8 cellular contexts compared by ENCODE assay signal in the genomic region with DNA sequence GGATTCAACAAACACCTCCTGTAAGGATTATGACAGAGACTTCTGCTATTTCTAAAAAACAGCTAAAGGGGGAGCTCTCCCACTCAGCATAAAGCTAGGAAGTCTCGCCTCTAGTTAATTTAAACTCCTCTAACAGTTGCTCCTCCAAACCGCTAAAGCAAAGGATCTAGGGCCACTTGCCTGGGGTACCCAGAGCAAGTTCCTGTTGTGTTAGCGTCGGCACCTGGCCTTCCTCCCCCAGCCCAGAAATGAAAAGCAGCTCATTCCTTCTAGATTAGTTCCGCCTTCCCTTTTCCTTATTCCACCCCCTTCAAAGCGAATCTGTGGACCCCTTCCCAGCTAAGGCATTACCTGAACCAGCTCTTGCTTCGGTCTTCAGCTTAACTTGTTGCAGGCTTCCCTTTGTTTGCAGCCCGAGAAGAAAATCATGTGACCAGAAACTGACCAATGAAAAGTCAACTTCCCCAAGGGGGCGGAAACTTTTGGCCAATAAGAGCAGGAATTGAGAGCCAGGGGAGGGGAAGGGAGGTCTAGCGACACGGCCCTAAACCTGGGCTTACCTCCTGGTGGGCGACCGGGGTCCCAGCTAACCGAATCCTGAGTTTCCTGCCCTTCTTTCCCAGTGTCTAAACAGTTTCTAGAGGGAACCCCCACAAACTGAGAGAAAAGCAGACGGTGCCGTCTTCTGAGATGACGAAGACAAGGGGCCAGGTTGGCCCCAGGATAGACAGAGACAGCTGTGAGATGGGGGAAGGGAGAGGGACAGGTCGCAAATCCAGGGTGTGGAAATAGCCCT. TPM values are rescaled to one million over a fixed set of nuclear protein-coding genes. Genes with fewer than 3 reads are reported as not detected.
DNase-seq lines count a peak whose midpoint lies in the region; ATAC-seq and TF ChIP-seq lines count a peak whose summit lies in the region.

A gene with protein sequence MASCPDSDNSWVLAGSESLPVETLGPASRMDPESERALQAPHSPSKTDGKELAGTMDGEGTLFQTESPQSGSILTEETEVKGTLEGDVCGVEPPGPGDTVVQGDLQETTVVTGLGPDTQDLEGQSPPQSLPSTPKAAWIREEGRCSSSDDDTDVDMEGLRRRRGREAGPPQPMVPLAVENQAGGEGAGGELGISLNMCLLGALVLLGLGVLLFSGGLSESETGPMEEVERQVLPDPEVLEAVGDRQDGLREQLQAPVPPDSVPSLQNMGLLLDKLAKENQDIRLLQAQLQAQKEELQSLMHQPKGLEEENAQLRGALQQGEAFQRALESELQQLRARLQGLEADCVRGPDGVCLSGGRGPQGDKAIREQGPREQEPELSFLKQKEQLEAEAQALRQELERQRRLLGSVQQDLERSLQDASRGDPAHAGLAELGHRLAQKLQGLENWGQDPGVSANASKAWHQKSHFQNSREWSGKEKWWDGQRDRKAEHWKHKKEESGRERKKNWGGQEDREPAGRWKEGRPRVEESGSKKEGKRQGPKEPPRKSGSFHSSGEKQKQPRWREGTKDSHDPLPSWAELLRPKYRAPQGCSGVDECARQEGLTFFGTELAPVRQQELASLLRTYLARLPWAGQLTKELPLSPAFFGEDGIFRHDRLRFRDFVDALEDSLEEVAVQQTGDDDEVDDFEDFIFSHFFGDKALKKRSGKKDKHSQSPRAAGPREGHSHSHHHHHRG (minus strand): TSS at position 382 of the 796 bp plus-strand sequence. CDS start 2,378 bp downstream, outside the sequence.

- DNase-seq in GM03348 (ENCODE audit: low spot score) (peak; percentile 95), NCI-H1417 treated with DMSO at 0.1 percent for 48 hours (lab: John Stamatoyannopoulos, UW) (peak; percentile 59), glomerular visceral epithelial cell (ENCODE audit: extremely low spot score) (peak; percentile 92), occipital lobe (lab: John Stamatoyannopoulos, UW) (peak; percentile 68), thoracic aorta (ENCODE audit: low spot score) (peak; percentile 40)
- peak; percentile 68 for DNase-seq in activated naive CD8-positive, alpha-beta T cell treated with anti-CD3 and anti-CD28 coated beads, Interleukin-2, amount 50 U/mL, for 16 hours (ENCODE audit: low read depth, low spot score)

- peak within 1 kb of the TSS; percentile 75 for H3K4me3 ChIP-seq in SU-DHL-6 (ENCODE audit: insufficient read depth, low read length, poor library complexity, severe bottlenecking)
- peak within 1 kb of the TSS; percentile 77 for H3K4me3 ChIP-seq in thoracic aorta

- H3K9me3 ChIP-seq in SU-DHL-6 (ENCODE audit: insufficient read depth, low read length) (no peaks in the 10 kb centered on the region), thoracic aorta (no peaks in the 10 kb centered on the region)

- H3K9ac ChIP-seq in SU-DHL-6 (ENCODE audit: low read length), result peak within 1 kb of the TSS; percentile 55

- peaks cover 37 to 60% of the 10 kb centered on the region in 2 donors for H3K4me1 ChIP-seq in thoracic aorta (ENCODE audit: control insufficient read depth in 1 of 2, low read depth in 2 of 2)

- H3K27ac ChIP-seq in SU-DHL-6 (ENCODE audit: low read depth, low read length) (peak within 1 kb of the TSS; percentile 67), thoracic aorta (peak within 1 kb of the TSS; percentile 81 to 85)

- H3K4me2 ChIP-seq in SU-DHL-6 (ENCODE audit: low read depth, low read length, poor library complexity, severe bottlenecking), result peak within 1 kb of the TSS; percentile 91

- TF ChIP-seq CTCF in SU-DHL-6 (IDR thresholded peaks at IDR 0.05; ENCODE audit: insufficient read depth, low read length, poor library complexity, severe bottlenecking) (peak; percentile 28), thoracic aorta (IDR thresholded peaks at IDR 0.05) (no peak)

- peak within 1 kb of the TSS; percentile 58 for H2AFZ ChIP-seq in SU-DHL-6 (ENCODE audit: low read depth, low read length, severe bottlenecking)

- H3K9me2 ChIP-seq in SU-DHL-6 (replicated peaks; ENCODE audit: insufficient read depth, low read length), result no peaks in the 10 kb centered on the region

- H3K79me2 ChIP-seq in SU-DHL-6 (ENCODE audit: insufficient read depth, low read length), result peaks cover 8% of the 10 kb centered on the region

- no peaks in the 10 kb centered on the region for H4K20me1 ChIP-seq in SU-DHL-6 (ENCODE audit: low read depth, low read length)

- H3K36me3 ChIP-seq in SU-DHL-6 (ENCODE audit: low read length) (no peaks in the 10 kb centered on the region), thoracic aorta (peaks cover 12% of the 10 kb centered on the region)

- H3K27me3 ChIP-seq in SU-DHL-6 (ENCODE audit: low read length), result no peaks in the 10 kb centered on the region
- no peaks in the 10 kb centered on the region for H3K27me3 ChIP-seq in thoracic aorta (replicated peaks; ENCODE audit: insufficient read depth)

- peaks cover 24% of the 10 kb centered on the region for H3F3A ChIP-seq in SU-DHL-6 (ENCODE audit: insufficient read depth)

- ATAC-seq in HG02623 (IDR thresholded peaks at IDR 0.05; ENCODE audit: unreplicated experiment), result peak; percentile 71
- peak; percentile 64 for ATAC-seq in thoracic aorta (ENCODE audit: insufficient number of reproducible peaks, low FRiP score, low read depth)

RNA-seq across cellular contexts. Expression of the gene that starts here (rescaled TPM):
- total RNA-seq in occipital lobe (25.0 TPM), thoracic aorta (100 to 1,000 TPM; 185 to 227 TPM)

Comparison
In these comparisons a context has a peak if more than half of its experiments do, and no peak if none do; other contexts are left out.
1. Peak in every context shown above with its lines: DNase-seq, ATAC-seq, H3K4me3 ChIP-seq and H3K27ac ChIP-seq.
2. DNase-seq: peak in every context shown above with its lines; median percentile 95 in GM03348; 92 in glomerular visceral epithelial cell; 68 in activated naive CD8-positive, alpha-beta T cell treated with anti-CD3 and anti-CD28 coated beads, Interleukin-2, amount 50 U/mL, for 16 hours; 68 in occipital lobe; 59 in NCI-H1417 treated with DMSO at 0.1 percent for 48 hours; 40 in thoracic aorta.